In genomic region chr1:231420959-231421615, GRCh38 we compare ENCODE assay signal across 8 cellular contexts. TPM values are rescaled to one million over a fixed set of nuclear protein-coding genes. Genes with fewer than 3 reads are reported as not detected.
DNase-seq lines count a peak whose midpoint lies in the region; ATAC-seq, FAIRE-seq and TF ChIP-seq lines count a peak whose summit lies in the region.

No MANE protein-coding gene starts in this region.

- POLR2A ChIA-PET in BJ (lab: Charles Lee) = no interaction called here

- CTCF ChIA-PET in BJ (lab: Yijun Ruan, JAX) = interaction anchor here (0.5 to 1.7 kb wide), 6 partner anchors 64 to 419 kb away, joined by 3 to 5 read pairs (median 3); no protein-coding TSS in a partner anchor

- H3K27me3 ChIP-seq in BJ (ENCODE audit: control insufficient read depth, insufficient read depth, low read length) (no peaks in the 10 kb centered on the region), astrocyte (ENCODE audit: insufficient read depth, low read length) (no peaks in the 10 kb centered on the region), sigmoid colon (no peaks in the 10 kb centered on the region)

- ATAC-seq in GM19328 (IDR thresholded peaks at IDR 0.05; ENCODE audit: unreplicated experiment) (peak; percentile 7), HG03439 (IDR thresholded peaks at IDR 0.05; ENCODE audit: unreplicated experiment) (peak; percentile 5)

- H3K4me3 ChIP-seq in BJ (ENCODE audit: low read depth, low read length) (peak overlapping the region; percentile 77), astrocyte (ENCODE audit: insufficient read depth, low read depth, low read length) (peak overlapping the region; percentile 92), sigmoid colon (peak overlapping the region; percentile 66 to 90 (median 88))

- peaks cover 53% of the 10 kb centered on the region for H3K79me2 ChIP-seq in astrocyte (ENCODE audit: insufficient read depth, low read length)

- H3K36me3 Mint-ChIP-seq in astrocyte (ENCODE audit: low read depth, unreplicated experiment) = peaks cover 2% of the 10 kb centered on the region

- TF ChIP-seq EP300 in sigmoid colon (IDR thresholded peaks at IDR 0.05) = no peak

- H3K4me1 ChIP-seq in astrocyte (ENCODE audit: insufficient read depth, low read length) (peaks cover 20% of the 10 kb centered on the region), sigmoid colon (peaks cover 0 to 54% (median 45%) of the 10 kb centered on the region in 4 donors)

- 0% methylated on average over 71 of the region's 71 CpGs for WGBS in sigmoid colon, 2 donors

- H3K27ac ChIP-seq in astrocyte (ENCODE audit: low read depth, low read length) (peak overlapping the region; percentile 81), sigmoid colon (peak overlapping the region; percentile 98 to 99 (median 98))

- H3K4me1 Mint-ChIP-seq in astrocyte (ENCODE audit: low read depth, unreplicated experiment) = peaks cover 20% of the 10 kb centered on the region

- TF ChIP-seq CTCF in BJ (IDR thresholded peaks at IDR 0.05; ENCODE audit: insufficient read depth, low read depth, low read length) (no peak), astrocyte (IDR thresholded peaks at IDR 0.05; ENCODE audit: insufficient read depth, low read depth, low read length) (no peak), sigmoid colon (IDR thresholded peaks at IDR 0.05) (no peak), D721Med (IDR thresholded peaks at IDR 0.05; ENCODE audit: insufficient read depth, missing control alignments) (no peak)

- peak overlapping the region; percentile 97 for H3K4me2 ChIP-seq in astrocyte (ENCODE audit: low read length)

- H3K9me3 ChIP-seq in astrocyte (ENCODE audit: insufficient read depth, low read depth, low read length) (no peaks in the 10 kb centered on the region), sigmoid colon (no peaks in the 10 kb centered on the region)

- intact Hi-C loops in sigmoid colon (cut with DNase I) = loop anchor here (5.0 kb wide), 2 partner anchors 39 to 171 kb away; no protein-coding TSS in a partner anchor

- peak overlapping the region; percentile 82 for H2AFZ ChIP-seq in astrocyte (ENCODE audit: low read depth, low read length)

- peak overlapping the region; percentile 96 for H3K27ac Mint-ChIP-seq in astrocyte (ENCODE audit: unreplicated experiment)

- H3K36me3 ChIP-seq in BJ (ENCODE audit: control insufficient read depth, insufficient read depth, low read length) (no peaks in the 10 kb centered on the region), astrocyte (ENCODE audit: insufficient read depth, low read length) (peaks cover 2% of the 10 kb centered on the region), sigmoid colon (no peaks in the 10 kb centered on the region)

- no peak for TF ChIP-seq POLR2A in sigmoid colon (IDR thresholded peaks at IDR 0.05)

- H4K20me1 ChIP-seq in astrocyte (ENCODE audit: insufficient read depth, low read length) = peaks cover 39% of the 10 kb centered on the region

- H3K9me3 Mint-ChIP-seq in astrocyte (ENCODE audit: unreplicated experiment) = no peaks in the 10 kb centered on the region

- no peaks in the 10 kb centered on the region for H3K27me3 Mint-ChIP-seq in astrocyte (ENCODE audit: low read depth, unreplicated experiment)

- DNase-seq in BJ (ENCODE audit: low read depth) = no peak
- DNase-seq in SW480 (ENCODE audit: low spot score) = peak; percentile 36
- peak; percentile 60 for DNase-seq in astrocyte (ENCODE audit: low read depth)
- DNase-seq in hypothalamus (lab: John Stamatoyannopoulos, UW) = peak in 37 of 51 donors; percentile 5 to 72 (median 31)
- DNase-seq in sigmoid colon = peak; percentile 76
- no peak for DNase-seq in D721Med (ENCODE audit: insufficient read length, low spot score)

- H3K9ac ChIP-seq in astrocyte (ENCODE audit: low read length) = peak overlapping the region; percentile 92

- peak overlapping the region; percentile 93 for H3K4me3 Mint-ChIP-seq in astrocyte (ENCODE audit: unreplicated experiment)

- no peak for FAIRE-seq in astrocyte (lab: Jason Lieb, UNC)
- no peak for FAIRE-seq in D721Med (lab: Jason Lieb, UNC)

RNA-seq across cellular contexts. Expression of gene EGLN1, which starts 1.0 kb away (rescaled TPM):
- polyA plus RNA-seq in BJ (2011; rRNA removed) = 17.5 and 44.3 TPM in 2 replicates
- 13.4 and 14.9 TPM in 2 replicates for polyA minus RNA-seq in BJ (2011; rRNA and poly(A)+ RNA removed)
- total RNA-seq in astrocyte = 34.5 and 35.5 TPM in 2 replicates
- 10 to 100 TPM; 37.8 to 51.7 (median 46.0) TPM for total RNA-seq in sigmoid colon
- 10 to 100 TPM; 16.2 to 36.3 (median 18.0) TPM for polyA plus RNA-seq in sigmoid colon

Comparison
In these comparisons a context has a peak if more than half of its experiments do, and no peak if none do; other contexts are left out.
1. DNase-seq: peak in SW480 (single experiment), astrocyte (single experiment), hypothalamus (37 of 51) and sigmoid colon (single experiment); none in BJ (single experiment) and D721Med (single experiment).
2. Peak in every context shown above with its lines, with median percentiles within 50 percentile points of each other: H3K4me3 ChIP-seq.